In the genomic region with DNA sequence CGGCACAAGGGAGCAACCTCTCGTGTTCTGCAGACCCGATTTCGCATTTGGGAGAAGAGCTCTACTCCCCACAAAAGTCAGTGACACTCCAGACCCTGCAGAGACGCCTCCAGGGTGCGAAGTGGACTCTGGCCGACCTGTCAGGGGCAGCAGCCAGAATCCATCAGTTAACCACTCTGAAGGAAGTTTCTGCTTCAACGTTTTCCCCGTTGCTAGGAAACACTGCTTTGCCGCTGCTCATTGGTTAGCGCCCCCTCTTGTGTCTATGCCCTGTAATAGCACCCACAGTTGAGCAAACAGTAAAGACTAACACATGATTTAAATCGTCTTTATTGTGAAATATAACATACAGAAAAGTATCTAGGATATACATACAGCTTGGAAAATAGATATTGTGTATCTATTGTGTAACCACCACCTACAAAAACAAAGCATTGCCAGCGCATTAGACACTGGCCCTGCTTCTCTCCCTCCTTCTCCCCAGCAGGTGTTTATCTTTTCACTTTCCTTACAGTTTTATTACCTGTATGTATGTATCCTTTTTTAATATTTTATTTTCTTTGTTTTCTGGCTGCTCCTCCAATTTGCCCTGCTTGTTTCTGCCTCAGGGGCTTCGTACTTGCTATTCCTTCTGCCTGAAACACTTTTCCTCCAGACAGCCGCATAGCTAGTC, we compare ENCODE assay signal across 8 cellular contexts. TPM values are rescaled to one million over a fixed set of nuclear protein-coding genes. Genes with fewer than 3 reads are reported as not detected.
A peak's percentile ranks its signal among the peaks of the same experiment; 100 is the strongest.
DNase-seq lines count a peak whose midpoint lies in the region; ATAC-seq, FAIRE-seq and TF ChIP-seq lines count a peak whose summit lies in the region.

No MANE protein-coding gene starts in this region.

- H3K27me3 Mint-ChIP-seq in astrocyte (ENCODE audit: low read depth, unreplicated experiment): peaks cover 10% of the 10 kb centered on the region

- no peak overlapping the region for H3K4me3 ChIP-seq in GM12865 (ENCODE audit: low read depth, low read length)
- peak overlapping the region; percentile 51 for H3K4me3 ChIP-seq in astrocyte (ENCODE audit: insufficient read depth, low read depth, low read length)
- H3K4me3 ChIP-seq in skeletal muscle satellite cell (ENCODE audit: low read length): peak overlapping the region; percentile 64

- no peaks in the 10 kb centered on the region for H4K20me1 ChIP-seq in astrocyte (ENCODE audit: insufficient read depth, low read length)

- H2AFZ ChIP-seq in astrocyte (ENCODE audit: low read depth, low read length): peak overlapping the region; percentile 78

- H3K9me3 Mint-ChIP-seq in astrocyte (ENCODE audit: unreplicated experiment): peaks cover 4% of the 10 kb centered on the region

- no peaks in the 10 kb centered on the region for H3K4me1 Mint-ChIP-seq in astrocyte (ENCODE audit: low read depth, unreplicated experiment)

- H3K36me3 ChIP-seq in astrocyte (ENCODE audit: insufficient read depth, low read length) (no peaks in the 10 kb centered on the region), skeletal muscle satellite cell (ENCODE audit: insufficient read depth, low read length) (no peaks in the 10 kb centered on the region)

- no peak for FAIRE-seq in astrocyte (lab: Jason Lieb, UNC)

- H3K4me2 ChIP-seq in astrocyte (ENCODE audit: low read length): peak overlapping the region; percentile 85
- H3K4me2 ChIP-seq in skeletal muscle satellite cell (ENCODE audit: low read length): peak overlapping the region; percentile 85

- no peaks in the 10 kb centered on the region for H3K9me3 ChIP-seq in astrocyte (ENCODE audit: insufficient read depth, low read depth, low read length)
- no peaks in the 10 kb centered on the region for H3K9me3 ChIP-seq in skeletal muscle satellite cell (replicated peaks; ENCODE audit: low read length)

- no peaks in the 10 kb centered on the region for H3K36me3 Mint-ChIP-seq in astrocyte (ENCODE audit: low read depth, unreplicated experiment)

- no peak overlapping the region for H3K27ac Mint-ChIP-seq in astrocyte (ENCODE audit: unreplicated experiment)

- H3K9ac ChIP-seq in astrocyte (ENCODE audit: low read length): peak overlapping the region; percentile 48
- peak overlapping the region; percentile 12 for H3K9ac ChIP-seq in skeletal muscle satellite cell (ENCODE audit: low read depth, low read length)

- H3K27me3 ChIP-seq in astrocyte (ENCODE audit: insufficient read depth, low read length): no peaks in the 10 kb centered on the region
- H3K27me3 ChIP-seq in skeletal muscle satellite cell (ENCODE audit: control insufficient read depth, insufficient read depth, low read length): no peaks in the 10 kb centered on the region

- H3K4me3 Mint-ChIP-seq in astrocyte (ENCODE audit: unreplicated experiment): no peak overlapping the region

- ATAC-seq in HG02759 (IDR thresholded peaks at IDR 0.05; ENCODE audit: unreplicated experiment) (peak; percentile 78), GM19467 (IDR thresholded peaks at IDR 0.05; ENCODE audit: unreplicated experiment) (no peak)

- no peak overlapping the region for H3K27ac ChIP-seq in astrocyte (ENCODE audit: low read depth, low read length)

- no peaks in the 10 kb centered on the region for H3K79me2 ChIP-seq in astrocyte (ENCODE audit: insufficient read depth, low read length)

- peak; percentile 91 for TF ChIP-seq CTCF in GM12865 (IDR thresholded peaks at IDR 0.05; ENCODE audit: insufficient read depth, low read depth, low read length, missing control alignments)
- TF ChIP-seq CTCF in astrocyte (IDR thresholded peaks at IDR 0.05; ENCODE audit: insufficient read depth, low read depth, low read length): peak; percentile 98

- DNase-seq in GM12865 (ENCODE audit: low read depth): peak; percentile 83
- peak; percentile 47 for DNase-seq in NCI-H146 treated with DMSO at 0.1 percent for 48 hours (lab: John Stamatoyannopoulos, UW; ENCODE audit: unreplicated experiment)
- peak; percentile 42 for DNase-seq in T-helper 22 cell (ENCODE audit: low read depth)
- DNase-seq in astrocyte (ENCODE audit: low read depth): peak; percentile 67
- peak; percentile 54 to 66 for DNase-seq in hippocampal formation (lab: John Stamatoyannopoulos, UW)

- H3K4me1 ChIP-seq in astrocyte (ENCODE audit: insufficient read depth, low read length): peaks cover 5% of the 10 kb centered on the region
- no peaks in the 10 kb centered on the region for H3K4me1 ChIP-seq in skeletal muscle satellite cell (ENCODE audit: control insufficient read depth, insufficient read depth, low read length)

RNA-seq across cellular contexts. Expression of gene TMEM40, which starts 38.9 kb away (rescaled TPM):
- total RNA-seq in astrocyte: 1.3 and 2.0 TPM in 2 replicates
- not detected in 2 replicates for total RNA-seq in skeletal muscle satellite cell (2012; rRNA removed)

RNA-seq across cellular contexts. Expression of gene RAF1, which starts 56.2 kb away (rescaled TPM):
- 74.4 and 80.9 TPM in 2 replicates for total RNA-seq in astrocyte
- total RNA-seq in skeletal muscle satellite cell (2012; rRNA removed): 52.6 and 53.7 TPM in 2 replicates
